ENCODE assay signal across 9 cellular contexts in genomic region chr17:43018008-43018853, GRCh38. TPM values are rescaled to one million over a fixed set of nuclear protein-coding genes. Genes with fewer than 3 reads are reported as not detected.
A peak's percentile ranks its signal among the peaks of the same experiment; 100 is the strongest.
DNase-seq lines count a peak whose midpoint lies in the region; ATAC-seq and TF ChIP-seq lines count a peak whose summit lies in the region.
"Had no signal": no experiment of that assay in that cellular context is flagged by ENCODE, and none has a peak within 500 bp of the region (broad histone marks: within the 10 kb centered on the region; RNA-seq: fewer than 3 reads in every experiment).

No MANE protein-coding gene starts in this region.

- H3K27me3 ChIP-seq in breast epithelium (no peaks in the 10 kb centered on the region), mammary epithelial cell (ENCODE audit: insufficient read depth, low read length) (no peaks in the 10 kb centered on the region)

- H3K36me3 ChIP-seq in breast epithelium: peaks cover 5% of the 10 kb centered on the region
- H3K36me3 ChIP-seq in mammary epithelial cell (ENCODE audit: insufficient read depth, low read length): no peaks in the 10 kb centered on the region

- no peak overlapping the region for H3K9ac ChIP-seq in mammary epithelial cell (ENCODE audit: insufficient read depth, low read length)

- CTCF ChIA-PET in mammary epithelial cell (lab: Charles Lee; ENCODE audit: low non-redundant PET): no interaction called here

- H3K4me2 ChIP-seq in mammary epithelial cell (ENCODE audit: insufficient read depth, low read depth, low read length): no peak overlapping the region

- H3K9me3 ChIP-seq in breast epithelium: no peaks in the 10 kb centered on the region
- H3K9me3 ChIP-seq in mammary epithelial cell (replicated peaks; ENCODE audit: insufficient read depth, low read length): no peaks in the 10 kb centered on the region

- DNase-seq in breast epithelium (ENCODE audit: low spot score in 2 of 2) (no peak), mammary epithelial cell (no peak), SKM-1 (lab: John Stamatoyannopoulos, UW; ENCODE audit: unreplicated experiment) (peak; percentile 66), fibroblast of the aortic adventitia (ENCODE audit: low read depth) (no peak), epidermal melanocyte (ENCODE audit: insufficient read length, low spot score) (no peak), cortex of kidney (lab: John Stamatoyannopoulos, UW) (no peak)
- DNase-seq: NCI-H1092 treated with DMSO at 0.1 percent for 48 hours had no signal

- H3K27ac ChIP-seq in breast epithelium (peak overlapping the region; percentile 45 to 65), mammary epithelial cell (ENCODE audit: insufficient read depth, low read depth, low read length) (no peak overlapping the region), temporal lobe (ENCODE audit: low read depth, low read length) (peak overlapping the region; percentile 31)

- peak overlapping the region in 1 of 3 donors; percentile 8 for H3K4me3 ChIP-seq in breast epithelium
- no peak overlapping the region for H3K4me3 ChIP-seq in mammary epithelial cell (replicated peaks in 1 of 3; ENCODE audit: insufficient read depth in 1 of 3, low read depth in 2 of 3, low read length in 3 of 3)
- peak overlapping the region; percentile 36 for H3K4me3 ChIP-seq in fibroblast of the aortic adventitia (ENCODE audit: low read depth, low read length)

- intact Hi-C loops in breast epithelium (cut with DNase I; ENCODE audit: low total_unique reads): loop anchor here (10.0 kb wide), 1 partner anchor 327 kb away; no protein-coding TSS in a partner anchor
- intact Hi-C loops in mammary epithelial cell (cut with micrococcal nuclease): no loop called here

- H3K4me1 ChIP-seq in breast epithelium: no peaks in the 10 kb centered on the region
- peaks cover 6% of the 10 kb centered on the region for H3K4me1 ChIP-seq in mammary epithelial cell (ENCODE audit: insufficient read depth, low read length)

- dilution Hi-C loops in mammary epithelial cell (cut with HindIII; ENCODE audit: low sequenced_read_pairs): no loop called here

- WGBS in mammary epithelial cell (ENCODE audit: low coverage, missing lambda C conversion rate): 80% methylated on average over 17 of the region's 19 CpGs

- no peak overlapping the region for H2AFZ ChIP-seq in mammary epithelial cell (ENCODE audit: low read depth, low read length)

- H4K20me1 ChIP-seq in mammary epithelial cell (ENCODE audit: insufficient read depth, low read length): no peaks in the 10 kb centered on the region

- TF ChIP-seq POLR2A in breast epithelium (IDR thresholded peaks at IDR 0.05): no peak

- peaks cover 28% of the 10 kb centered on the region for H3K79me2 ChIP-seq in mammary epithelial cell (ENCODE audit: insufficient read depth, low read length)

- TF ChIP-seq CTCF in breast epithelium (IDR thresholded peaks at IDR 0.05) (no peak), mammary epithelial cell (conservative IDR thresholded peaks at IDR 0.05 in 1 of 2, IDR thresholded peaks at IDR 0.05 in 1 of 2; ENCODE audit: extremely low read depth in 1 of 2, insufficient read depth in 1 of 2, low read depth in 1 of 2, low read length in 2 of 2) (no peak), fibroblast of the aortic adventitia (IDR thresholded peaks at IDR 0.05; ENCODE audit: insufficient read depth, low read length) (no peak)

- BruUV-seq in mammary epithelial cell (replicated peaks; lab: Mats Ljungman, UMichigan): no TSS peak

- no peak for ATAC-seq in GM19324 (IDR thresholded peaks at IDR 0.05; ENCODE audit: low FRiP score, unreplicated experiment)

- in situ Hi-C loops in mammary epithelial cell (cut with MboI; ENCODE audit: low sequenced_read_pairs in 2 of 2): loop anchor here in 1 of 2 donors (25.0 kb wide), 1 partner anchor 294 kb away; no protein-coding TSS in a partner anchor

RNA-seq across cellular contexts. Expression of gene VAT1, which starts 4.0 kb away (rescaled TPM):
- total RNA-seq in breast epithelium: 100 to 1,000 TPM; 125 to 402 (median 173) TPM
- total RNA-seq in mammary epithelial cell: 100 to 1,000 TPM; 196 to 230 TPM
- polyA plus RNA-seq in mammary epithelial cell: 149 TPM
- 385 TPM for polyA minus RNA-seq in mammary epithelial cell
- 435 and 461 TPM in 2 replicates for total RNA-seq in fibroblast of the aortic adventitia (ENCODE audit: low replicate concordance)
- total RNA-seq in temporal lobe: 51.1 TPM

RNA-seq across cellular contexts. Expression of gene RND2, which starts 6.8 kb away (rescaled TPM):
- total RNA-seq in breast epithelium (1 to 10 TPM in 2 of 3 donors, under 1 TPM in 1; 0.16 to 2.0 (median 1.3) TPM), mammary epithelial cell (under 1 TPM; 0.17 to 0.85 TPM), fibroblast of the aortic adventitia (ENCODE audit: low replicate concordance) (0.45 and 0.98 TPM in 2 replicates), temporal lobe (3.7 TPM)
- polyA plus RNA-seq in mammary epithelial cell: 0.20 TPM
- polyA minus RNA-seq in mammary epithelial cell: not detected

RNA-seq across cellular contexts. Expression of gene IFI35, which starts 11.6 kb away (rescaled TPM):
- total RNA-seq in breast epithelium: 10 to 100 TPM; 16.2 to 42.3 (median 31.0) TPM
- total RNA-seq in mammary epithelial cell: 1 to 10 TPM; 6.7 to 7.3 TPM
- 8.3 TPM for polyA plus RNA-seq in mammary epithelial cell
- polyA minus RNA-seq in mammary epithelial cell: 12.2 TPM
- 34.7 and 43.0 TPM in 2 replicates for total RNA-seq in fibroblast of the aortic adventitia (ENCODE audit: low replicate concordance)
- total RNA-seq in temporal lobe: 1.2 TPM

RNA-seq across cellular contexts. Expression of gene RPL27, which starts 20.0 kb away (rescaled TPM):
- total RNA-seq in breast epithelium (1,000 to 10,000 TPM; 1,150 to 3,519 (median 1,958) TPM), mammary epithelial cell (1,000 to 10,000 TPM in 1 of 2 donors, 100 to 1,000 TPM in 1; 634 to 1,021 TPM), fibroblast of the aortic adventitia (ENCODE audit: low replicate concordance) (336 and 1,876 TPM in 2 replicates), temporal lobe (1,145 TPM)
- polyA plus RNA-seq in mammary epithelial cell: 3,340 TPM
- polyA minus RNA-seq in mammary epithelial cell: 1,201 TPM

RNA-seq across cellular contexts. Expression of gene RUNDC1, which starts 37.9 kb away (rescaled TPM):
- 10 to 100 TPM in 2 of 3 donors, 1 to 10 TPM in 1; 8.6 to 25.8 (median 22.3) TPM for total RNA-seq in breast epithelium
- 10 to 100 TPM; 14.5 to 16.2 TPM for total RNA-seq in mammary epithelial cell
- polyA plus RNA-seq in mammary epithelial cell: 12.6 TPM
- polyA minus RNA-seq in mammary epithelial cell: 12.5 TPM
- total RNA-seq in fibroblast of the aortic adventitia (ENCODE audit: low replicate concordance): 7.7 and 12.1 TPM in 2 replicates
- total RNA-seq in temporal lobe: 9.3 TPM
